ENCODE assay signal across 20 cellular contexts in genomic region chr3:38171622-38172021, GRCh38.
"Had no signal": no experiment of that assay in that cellular context is flagged by ENCODE, and none has a peak within 500 bp of the region (broad histone marks: within the 10 kb centered on the region; RNA-seq: fewer than 3 reads in every experiment).

No MANE protein-coding gene starts in this region.

- H3K36me3 ChIP-seq: gastroesophageal sphincter, spleen, tibial artery had no signal

- H3K4me3 ChIP-seq: gastroesophageal sphincter, SK-N-MC, spleen, tibial artery had no signal

- H3K9me3 Mint-ChIP-seq: activated CD4-positive, alpha-beta T cell treated with anti-CD3 and anti-CD28 coated beads, Interleukin-2, amount 10 ng/mL, durations not matched to agents 7 days and 5 days; activated naive CD4-positive, alpha-beta T cell treated with anti-CD3 and anti-CD28 coated beads for 36 hours; activated T-helper 2 cell treated with anti-CD3 and anti-CD28 coated beads, Interferon-gamma antibody, Interleukin-2, Interleukin-4, amounts not matched to agents 10 μg/mL and 5 μg/mL and 100 μg/mL, durations not matched to agents 14 hours and 24 hours and 36 hours; memory B cell; naive B cell; stimulated activated naive B cell treated with anti-CD40 and anti-IgM and Interleukin-4, amounts not matched to agents 10 μg/mL and 1 μg/mL and 100 μg/mL, for 72 hours; T-helper 2 cell treated with Interferon-gamma antibody and Interleukin-4, amounts not matched to agents 5 μg/mL and 100 μg/mL, for 36 hours; WTC11 had no signal

- H3K27ac Mint-ChIP-seq: activated CD4-positive, alpha-beta T cell treated with anti-CD3 and anti-CD28 coated beads, Interleukin-2, amount 10 ng/mL, durations not matched to agents 7 days and 5 days; activated CD8-positive, alpha-beta T cell treated with anti-CD3 and anti-CD28 coated beads, Interleukin-2, amount 10 ng/mL, durations not matched to agents 7 days and 5 days; activated naive CD4-positive, alpha-beta T cell treated with anti-CD3 and anti-CD28 coated beads for 36 hours; activated T-helper 2 cell treated with anti-CD3 and anti-CD28 coated beads, Interferon-gamma antibody, Interleukin-2, Interleukin-4, amounts not matched to agents 10 μg/mL and 5 μg/mL and 100 μg/mL, durations not matched to agents 14 hours and 24 hours and 36 hours; memory B cell; stimulated activated naive B cell treated with anti-CD40 and anti-IgM and Interleukin-4, amounts not matched to agents 10 μg/mL and 1 μg/mL and 100 μg/mL, for 72 hours; T-helper 2 cell treated with Interferon-gamma antibody and Interleukin-4, amounts not matched to agents 5 μg/mL and 100 μg/mL, for 36 hours; WTC11 had no signal

- H3K27me3 ChIP-seq: gastroesophageal sphincter, spleen, tibial artery had no signal

- H3K9me3 ChIP-seq: gastroesophageal sphincter, spleen, tibial artery had no signal

- ATAC-seq: activated CD8-positive, alpha-beta T cell treated with anti-CD3 and anti-CD28 coated beads, Interleukin-2, amount 10 ng/mL, durations not matched to agents 7 days and 5 days; gastroesophageal sphincter; left ventricle myocardium superior; sciatic nerve; stimulated activated naive B cell treated with anti-CD40 and anti-IgM and Interleukin-4, amounts not matched to agents 10 μg/mL and 1 μg/mL and 100 μg/mL, for 72 hours; WTC11 had no signal

- H3K4me3 Mint-ChIP-seq: activated CD4-positive, alpha-beta T cell treated with anti-CD3 and anti-CD28 coated beads, Interleukin-2, amount 10 ng/mL, durations not matched to agents 7 days and 5 days; activated CD8-positive, alpha-beta T cell treated with anti-CD3 and anti-CD28 coated beads, Interleukin-2, amount 10 ng/mL, durations not matched to agents 7 days and 5 days; activated naive CD4-positive, alpha-beta T cell treated with anti-CD3 and anti-CD28 coated beads for 36 hours; memory B cell; stimulated activated naive B cell treated with anti-CD40 and anti-IgM and Interleukin-4, amounts not matched to agents 10 μg/mL and 1 μg/mL and 100 μg/mL, for 72 hours; T-helper 2 cell treated with Interferon-gamma antibody and Interleukin-4, amounts not matched to agents 5 μg/mL and 100 μg/mL, for 36 hours; WTC11 had no signal

- H3K36me3 Mint-ChIP-seq: naive B cell, WTC11 had no signal

- H3K27ac ChIP-seq: gastroesophageal sphincter, parathyroid adenoma, SK-N-MC, spleen, tibial artery had no signal

- H2AFZ ChIP-seq: parathyroid adenoma had no signal

- H3K27me3 Mint-ChIP-seq: activated CD4-positive, alpha-beta T cell treated with anti-CD3 and anti-CD28 coated beads, Interleukin-2, amount 10 ng/mL, durations not matched to agents 7 days and 5 days; memory B cell; naive B cell; stimulated activated naive B cell treated with anti-CD40 and anti-IgM and Interleukin-4, amounts not matched to agents 10 μg/mL and 1 μg/mL and 100 μg/mL, for 72 hours had no signal

- DNase-seq: activated CD4-positive, alpha-beta T cell treated with anti-CD3 and anti-CD28 coated beads, Interleukin-2, amount 10 ng/mL, durations not matched to agents 7 days and 5 days; activated CD8-positive, alpha-beta T cell treated with anti-CD3 and anti-CD28 coated beads, Interleukin-2, amount 10 ng/mL, durations not matched to agents 7 days and 5 days; activated naive CD4-positive, alpha-beta T cell treated with anti-CD3 and anti-CD28 coated beads for 36 hours; aorta; cortex of kidney; left ventricle myocardium superior; naive B cell; spleen; stimulated activated CD4-positive, alpha-beta T cell treated with anti-CD3 and anti-CD28 coated beads, Interleukin-4, amount 100 ng/mL, for 4 hours; stimulated activated naive B cell treated with anti-CD40 and anti-IgM and Interleukin-4, amounts not matched to agents 10 μg/mL and 1 μg/mL and 100 μg/mL, for 72 hours; substantia nigra; tibial artery had no signal

- H3K9ac ChIP-seq: parathyroid adenoma had no signal
